18 cellular contexts compared by ENCODE assay signal in the genomic region with DNA sequence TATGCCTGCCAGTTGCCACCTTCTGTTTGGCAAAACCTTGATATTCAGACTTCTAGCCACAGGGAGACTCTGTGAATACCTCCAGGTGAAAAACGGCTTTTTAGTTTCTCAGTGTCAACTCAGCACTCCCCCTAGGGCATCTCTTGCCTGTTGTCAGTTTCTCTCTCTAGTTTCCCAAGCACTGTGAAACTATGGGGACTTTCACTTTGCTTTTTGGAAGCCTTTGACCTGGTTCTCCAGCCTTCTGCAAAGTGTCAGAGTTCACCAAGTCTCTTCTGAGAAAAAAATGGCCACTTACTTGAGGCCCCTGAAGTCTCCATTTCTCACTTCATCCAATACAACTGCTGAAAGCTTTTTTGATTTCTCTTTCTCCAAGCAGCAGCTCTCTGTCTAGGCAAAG.
DNase-seq lines count a peak whose midpoint lies in the region; ATAC-seq, FAIRE-seq and TF ChIP-seq lines count a peak whose summit lies in the region.
"Had no signal": no experiment of that assay in that cellular context is flagged by ENCODE, and none has a peak within 500 bp of the region (broad histone marks: within the 10 kb centered on the region; RNA-seq: fewer than 3 reads in every experiment).

No MANE protein-coding gene starts in this region.

- TF ChIP-seq POLR2A in GM12878 (IDR thresholded peaks at IDR 0.05; ENCODE audit: low read depth, low read length) (no peak), lower leg skin (IDR thresholded peaks at IDR 0.05) (no peak)

- no TSS peak for BruUV-seq in GM12878 (replicated peaks; lab: Mats Ljungman, UMichigan)

- H3K4me3 ChIP-seq in GM12878 (no peak overlapping the region), lower leg skin (ENCODE audit: low read depth, poor library complexity, severe bottlenecking) (no peak overlapping the region)
- H3K4me3 ChIP-seq: upper lobe of left lung had no signal

- no peaks in the 10 kb centered on the region for H3K36me3 ChIP-seq in GM12878 (ENCODE audit: control insufficient read depth in 2 of 2, insufficient read depth in 2 of 2, low read length in 1 of 2)
- H3K36me3 ChIP-seq: brain microvascular endothelial cell, upper lobe of left lung had no signal

- TF ChIP-seq EP300 in GM12878 (IDR thresholded peaks at IDR 0.05; ENCODE audit: borderline replicate concordance in 1 of 2, control insufficient read depth in 1 of 2, low read depth in 2 of 2, low read length in 2 of 2), result no peak

- no peaks in the 10 kb centered on the region for H3K27me3 Mint-ChIP-seq in activated CD8-positive, alpha-beta memory T cell treated with anti-CD3 and anti-CD28 coated beads, Interleukin-2, amount 10 ng/mL, durations not matched to agents 7 days and 5 days
- H3K27me3 Mint-ChIP-seq: stimulated activated naive B cell treated with anti-CD40 and anti-IgM and Interleukin-4, amounts not matched to agents 10 μg/mL and 1 μg/mL and 100 μg/mL, for 72 hours had no signal

- H3K4me2 ChIP-seq in GM12878 (ENCODE audit: control insufficient read depth, insufficient read depth), result no peak overlapping the region

- H4K20me1 ChIP-seq in GM12878 (ENCODE audit: control insufficient read depth, insufficient read depth), result no peaks in the 10 kb centered on the region

- FAIRE-seq in GM12878 (lab: Jason Lieb, UNC), result no peak

- POLR2A ChIA-PET in GM12878 (lab: Charles Lee), result interaction anchor here (1.4 kb wide), 1 partner anchor 81 kb away, joined by 3 read pairs; no protein-coding TSS in a partner anchor

- in situ Hi-C loops in GM12878 (cut with MboI), result no loop called here

- peaks cover 13% of the 10 kb centered on the region for H3K4me1 Mint-ChIP-seq in activated CD8-positive, alpha-beta memory T cell treated with anti-CD3 and anti-CD28 coated beads, Interleukin-2, amount 10 ng/mL, durations not matched to agents 7 days and 5 days
- H3K4me1 Mint-ChIP-seq: naive B cell; stimulated activated naive B cell treated with anti-CD40 and anti-IgM and Interleukin-4, amounts not matched to agents 10 μg/mL and 1 μg/mL and 100 μg/mL, for 72 hours had no signal

- ATAC-seq in activated CD8-positive, alpha-beta memory T cell treated with anti-CD3 and anti-CD28 coated beads, Interleukin-2, amount 10 ng/mL, durations not matched to agents 7 days and 5 days, result peak; percentile 45
- ATAC-seq in GM19351 (IDR thresholded peaks at IDR 0.05; ENCODE audit: unreplicated experiment), result peak; percentile 80
- peak; percentile 78 for ATAC-seq in HG03025 (IDR thresholded peaks at IDR 0.05; ENCODE audit: low FRiP score, unreplicated experiment)
- peak; percentile 93 for ATAC-seq in GM12878
- ATAC-seq in HG02938 (IDR thresholded peaks at IDR 0.05; ENCODE audit: unreplicated experiment), result no peak

- no peak for DNase-seq in activated CD8-positive, alpha-beta memory T cell treated with anti-CD3 and anti-CD28 coated beads, Interleukin-2, amount 10 ng/mL, durations not matched to agents 7 days and 5 days
- no peak for DNase-seq in activated CD8-positive, alpha-beta memory T cell treated with anti-CD3 and anti-CD28 coated beads, Interleukin-2, amount 50 U/mL, for 4 hours
- DNase-seq in GM12878 (ENCODE audit: low read depth, low spot score) (peak; percentile 5), lower leg skin (ENCODE audit: low spot score in 2 of 2) (no peak), NCI-H128 (lab: John Stamatoyannopoulos, UW; ENCODE audit: unreplicated experiment) (no peak)
- DNase-seq: activated effector memory CD4-positive, alpha-beta T cell treated with Interleukin-2 at 50 U/mL for 16 hours; brain microvascular endothelial cell; dermis blood vessel endothelial cell; EL; naive B cell; NCI-H1105; NCI-H2171; NK-92 treated with Interleukin-12 subunit alpha and Interleukin-12 subunit beta, amount 100 ng/mL, for 24 hours; stimulated activated naive B cell treated with anti-CD40 and anti-IgM and Interleukin-4, amounts not matched to agents 10 μg/mL and 1 μg/mL and 100 μg/mL, for 72 hours; upper lobe of left lung had no signal

- H3K27ac Mint-ChIP-seq in activated CD8-positive, alpha-beta memory T cell treated with anti-CD3 and anti-CD28 coated beads, Interleukin-2, amount 10 ng/mL, durations not matched to agents 7 days and 5 days, result no peak overlapping the region
- H3K27ac Mint-ChIP-seq: stimulated activated naive B cell treated with anti-CD40 and anti-IgM and Interleukin-4, amounts not matched to agents 10 μg/mL and 1 μg/mL and 100 μg/mL, for 72 hours had no signal

- no peaks in the 10 kb centered on the region for H3K27me3 ChIP-seq in GM12878 (replicated peaks in 1 of 2; ENCODE audit: control insufficient read depth in 2 of 2, insufficient read depth in 2 of 2, low read length in 1 of 2)
- H3K27me3 ChIP-seq: brain microvascular endothelial cell, upper lobe of left lung had no signal

- TF ChIP-seq CTCF in GM12878 (IDR thresholded peaks at IDR 0.05 in 2 of 3, conservative IDR thresholded peaks at IDR 0.05 in 1 of 3; ENCODE audit: control insufficient read depth in 2 of 3, extremely low read depth in 1 of 3, insufficient read depth in 1 of 3, low read depth in 3 of 3, low read length in 3 of 3) (0 out of 6 replicates have a peak, but pooled peaks of 2 of the 3 experiments have one; percentile 1 to 5), lower leg skin (IDR thresholded peaks at IDR 0.05) (no peak)

- intact Hi-C loops in GM12878 (cut with micrococcal nuclease; ENCODE audit: unreplicated experiment) (no loop called here), lower leg skin (cut with DNase I; ENCODE audit: low total_unique reads) (no loop called here)

- WGBS in GM12878 (ENCODE audit: insufficient coverage, insufficient replicate concordance, low lambda C conversion rate, missing lambda C conversion rate), result 27% methylated on average over 1 of the region's 1 CpG
- WGBS in lower leg skin, 2 donors, result 59 to 63% methylated on average over 1 of the region's 1 CpG

- H3K9me3 ChIP-seq in GM12878 (replicated peaks; ENCODE audit: control insufficient read depth, insufficient read depth, low read length), result no peaks in the 10 kb centered on the region
- H3K9me3 ChIP-seq: upper lobe of left lung had no signal

- RAD21 ChIA-PET in GM12878 (lab: Charles Lee; ENCODE audit: unreplicated experiment), result interaction anchor here (0.6 to 1.8 kb wide), 7 partner anchors 18 to 243 kb away, joined by 3 to 8 read pairs (median 3); no protein-coding TSS in a partner anchor

- SMC1A ChIA-PET in GM12878 (lab: Charles Lee; ENCODE audit: uncharacterized antibody, unreplicated experiment), result interaction anchor here (0.6 to 4.5 kb wide), 16 partner anchors 9 to 687 kb away, joined by 3 to 17 read pairs (median 4); no protein-coding TSS in a partner anchor

- H3K9ac ChIP-seq in GM12878 (ENCODE audit: control insufficient read depth, insufficient read depth, low read length), result no peak overlapping the region

- H3K27ac ChIP-seq in GM12878 (ENCODE audit: control insufficient read depth, insufficient read depth), result no peak overlapping the region
- H3K27ac ChIP-seq: brain microvascular endothelial cell, upper lobe of left lung had no signal

- no peak for TF ChIP-seq RAD21 in GM12878 (IDR thresholded peaks at IDR 0.05; ENCODE audit: insufficient read depth, low read depth, low read length)

- H3K79me2 ChIP-seq in GM12878 (ENCODE audit: control insufficient read depth, insufficient read depth, low read length), result no peaks in the 10 kb centered on the region

- H3K36me3 Mint-ChIP-seq in activated CD8-positive, alpha-beta memory T cell treated with anti-CD3 and anti-CD28 coated beads, Interleukin-2, amount 10 ng/mL, durations not matched to agents 7 days and 5 days, result peaks cover 17% of the 10 kb centered on the region
- H3K36me3 Mint-ChIP-seq: naive B cell; stimulated activated naive B cell treated with anti-CD40 and anti-IgM and Interleukin-4, amounts not matched to agents 10 μg/mL and 1 μg/mL and 100 μg/mL, for 72 hours had no signal

- no peaks in the 10 kb centered on the region for H3K4me1 ChIP-seq in GM12878 (ENCODE audit: control insufficient read depth, insufficient read depth, low read length)
- H3K4me1 ChIP-seq: upper lobe of left lung had no signal

- H3K4me3 Mint-ChIP-seq in activated CD8-positive, alpha-beta memory T cell treated with anti-CD3 and anti-CD28 coated beads, Interleukin-2, amount 10 ng/mL, durations not matched to agents 7 days and 5 days, result no peak overlapping the region
- H3K4me3 Mint-ChIP-seq: naive B cell; stimulated activated naive B cell treated with anti-CD40 and anti-IgM and Interleukin-4, amounts not matched to agents 10 μg/mL and 1 μg/mL and 100 μg/mL, for 72 hours had no signal

- CTCF ChIA-PET in activated CD8-positive, alpha-beta memory T cell treated with anti-CD3 and anti-CD28 coated beads, Interleukin-2, amount 10 ng/mL, durations not matched to agents 7 days and 5 days (lab: Charles Lee), result no interaction called here
- CTCF ChIA-PET in GM12878 (lab: Yijun Ruan, JAX), result interaction anchor here (0.8 to 2.5 kb wide), 8 partner anchors 9 to 48 kb away, joined by 3 to 5 read pairs (median 4); no protein-coding TSS in a partner anchor

- H3K9me3 Mint-ChIP-seq in activated CD8-positive, alpha-beta memory T cell treated with anti-CD3 and anti-CD28 coated beads, Interleukin-2, amount 10 ng/mL, durations not matched to agents 7 days and 5 days (ENCODE audit: low read depth), result no peaks in the 10 kb centered on the region

- no peak overlapping the region for H2AFZ ChIP-seq in GM12878 (ENCODE audit: control insufficient read depth, low read depth, low read length)

Comparison
In these comparisons a context has a peak if more than half of its experiments do, and no peak if none do; other contexts are left out.
1. CTCF ChIP-seq: peak in GM12878 (2 of 3); none in lower leg skin (0 of 3).